Comparison of ENCODE assay signal across 18 cellular contexts in genomic region chr14:94346841-94347240, GRCh38. TPM values are rescaled to one million over a fixed set of nuclear protein-coding genes. Genes with fewer than 3 reads are reported as not detected.
DNase-seq lines count a peak whose midpoint lies in the region; ATAC-seq and TF ChIP-seq lines count a peak whose summit lies in the region.
"Had no signal": no experiment of that assay in that cellular context is flagged by ENCODE, and none has a peak within 500 bp of the region (broad histone marks: within the 10 kb centered on the region; RNA-seq: fewer than 3 reads in every experiment).

No MANE protein-coding gene starts in this region.

- peaks cover 8% of the 10 kb centered on the region for H3K36me3 Mint-ChIP-seq in activated T-helper 2 cell treated with anti-CD3 and anti-CD28 coated beads, Interferon-gamma antibody, Interleukin-2, Interleukin-4, amounts not matched to agents 10 μg/mL and 5 μg/mL and 100 μg/mL, durations not matched to agents 14 hours and 24 hours and 36 hours (ENCODE audit: low read depth)
- H3K36me3 Mint-ChIP-seq in GM23338 (ENCODE audit: low read depth), result no peaks in the 10 kb centered on the region
- no peaks in the 10 kb centered on the region for H3K36me3 Mint-ChIP-seq in progenitor cell of endocrine pancreas (ENCODE audit: insufficient read depth)

- no peaks in the 10 kb centered on the region for H3K79me2 ChIP-seq in GM23338 (replicated peaks; ENCODE audit: insufficient read depth)

- H3K27me3 ChIP-seq in GM23338 (ENCODE audit: insufficient read depth), result no peaks in the 10 kb centered on the region

- H3K27ac ChIP-seq in GM23338 (ENCODE audit: low read depth), result no peak overlapping the region
- H3K27ac ChIP-seq: dorsolateral prefrontal cortex, lower lobe of right lung had no signal

- in situ Hi-C loops in ACHN (cut with HindIII; ENCODE audit: low pct_ligation_motif_present, low pct_unique_long_range_greater_than_20kb, low sequenced_read_pairs), result no loop called here

- H3K4me1 ChIP-seq in GM23338 (ENCODE audit: insufficient read depth), result no peaks in the 10 kb centered on the region
- H3K4me1 ChIP-seq: BE2C, HAP-1 had no signal

- H3K4me3 ChIP-seq in GM23338, result no peak overlapping the region
- H3K4me3 ChIP-seq: dorsolateral prefrontal cortex, HAP-1, lower lobe of right lung had no signal

- no peak overlapping the region for H3K4me2 ChIP-seq in GM23338
- H3K4me2 ChIP-seq: SK-N-SH had no signal

- no peaks in the 10 kb centered on the region for H3F3A ChIP-seq in GM23338 (replicated peaks; ENCODE audit: low read depth)

- no peak overlapping the region for H2AFZ ChIP-seq in GM23338

- H4K20me1 ChIP-seq in GM23338 (replicated peaks; ENCODE audit: insufficient read depth), result no peaks in the 10 kb centered on the region

- no peaks in the 10 kb centered on the region for H3K27me3 Mint-ChIP-seq in activated T-helper 2 cell treated with anti-CD3 and anti-CD28 coated beads, Interferon-gamma antibody, Interleukin-2, Interleukin-4, amounts not matched to agents 10 μg/mL and 5 μg/mL and 100 μg/mL, durations not matched to agents 14 hours and 24 hours and 36 hours (ENCODE audit: low read depth)
- H3K27me3 Mint-ChIP-seq in GM23338 (ENCODE audit: insufficient read depth, low read depth, poor library complexity), result no peaks in the 10 kb centered on the region
- peaks cover 9% of the 10 kb centered on the region for H3K27me3 Mint-ChIP-seq in progenitor cell of endocrine pancreas

- peaks cover 17% of the 10 kb centered on the region for H3K4me1 Mint-ChIP-seq in activated T-helper 2 cell treated with anti-CD3 and anti-CD28 coated beads, Interferon-gamma antibody, Interleukin-2, Interleukin-4, amounts not matched to agents 10 μg/mL and 5 μg/mL and 100 μg/mL, durations not matched to agents 14 hours and 24 hours and 36 hours (ENCODE audit: low read depth)
- H3K4me1 Mint-ChIP-seq in GM23338, result no peaks in the 10 kb centered on the region
- H3K4me1 Mint-ChIP-seq in progenitor cell of endocrine pancreas (ENCODE audit: low read depth), result no peaks in the 10 kb centered on the region
- H3K4me1 Mint-ChIP-seq: neural crest cell had no signal

- intact Hi-C loops in activated T-helper 2 cell treated with anti-CD3 and anti-CD28 coated beads, Interferon-gamma antibody, Interleukin-2, Interleukin-4, amounts not matched to agents 10 μg/mL and 5 μg/mL and 100 μg/mL, durations not matched to agents 14 hours and 24 hours and 36 hours (cut with micrococcal nuclease), result loop anchor here (2.0 kb wide), 1 partner anchor 46 kb away; no protein-coding TSS in a partner anchor

- H3K36me3 ChIP-seq in GM23338 (ENCODE audit: insufficient read depth), result no peaks in the 10 kb centered on the region
- H3K36me3 ChIP-seq: BE2C, HAP-1, lower lobe of right lung had no signal

- H3K27ac Mint-ChIP-seq in activated T-helper 2 cell treated with anti-CD3 and anti-CD28 coated beads, Interferon-gamma antibody, Interleukin-2, Interleukin-4, amounts not matched to agents 10 μg/mL and 5 μg/mL and 100 μg/mL, durations not matched to agents 14 hours and 24 hours and 36 hours, result peak overlapping the region; percentile 87
- no peak overlapping the region for H3K27ac Mint-ChIP-seq in GM23338
- no peak overlapping the region for H3K27ac Mint-ChIP-seq in progenitor cell of endocrine pancreas

- no peak overlapping the region for H3K4me3 Mint-ChIP-seq in activated T-helper 2 cell treated with anti-CD3 and anti-CD28 coated beads, Interferon-gamma antibody, Interleukin-2, Interleukin-4, amounts not matched to agents 10 μg/mL and 5 μg/mL and 100 μg/mL, durations not matched to agents 14 hours and 24 hours and 36 hours (ENCODE audit: low read depth)
- H3K4me3 Mint-ChIP-seq in GM23338, result no peak overlapping the region
- no peak overlapping the region for H3K4me3 Mint-ChIP-seq in progenitor cell of endocrine pancreas (ENCODE audit: low read depth)
- H3K4me3 Mint-ChIP-seq: neural crest cell had no signal

- ATAC-seq in HG03095 (IDR thresholded peaks at IDR 0.05; ENCODE audit: unreplicated experiment) (peak; percentile 3), GM23338 (no peak)
- ATAC-seq: lower lobe of right lung, right cardiac atrium had no signal

- peaks cover 15% of the 10 kb centered on the region for H3K9me3 Mint-ChIP-seq in activated T-helper 2 cell treated with anti-CD3 and anti-CD28 coated beads, Interferon-gamma antibody, Interleukin-2, Interleukin-4, amounts not matched to agents 10 μg/mL and 5 μg/mL and 100 μg/mL, durations not matched to agents 14 hours and 24 hours and 36 hours
- H3K9me3 Mint-ChIP-seq in GM23338 (peaks cover under 1% of the 10 kb centered on the region; the same call in 1 of the 3 replicates), progenitor cell of endocrine pancreas (ENCODE audit: low read depth) (peaks cover 2% of the 10 kb centered on the region)

- H3K9me2 ChIP-seq in GM23338 (ENCODE audit: insufficient read depth), result peaks cover 11% of the 10 kb centered on the region
- H3K9me2 ChIP-seq: SK-N-SH had no signal

- DNase-seq in ACHN (peak; percentile 3), ELR (ENCODE audit: low read depth) (peak; percentile 21), GM23338 (ENCODE audit: low spot score) (no peak), SIG-M5 (lab: John Stamatoyannopoulos, UW) (no peak), progenitor cell of endocrine pancreas (ENCODE audit: low spot score, unreplicated experiment) (no peak), hypothalamus (lab: John Stamatoyannopoulos, UW) (no peak)
- DNase-seq in activated T-helper 2 cell treated with anti-CD3 and anti-CD28 coated beads, Interferon-gamma antibody, Interleukin-2, Interleukin-4, amounts not matched to agents 10 μg/mL and 5 μg/mL and 100 μg/mL, durations not matched to agents 14 hours and 24 hours and 36 hours (ENCODE audit: low spot score), result no peak
- DNase-seq: BE2C, dorsolateral prefrontal cortex, lower lobe of right lung, NCI-H1105, right cardiac atrium, SK-N-SH had no signal

- TF ChIP-seq CTCF in GM23338 (conservative IDR thresholded peaks at IDR 0.05; ENCODE audit: low read depth in 2 of 2) (no peak), progenitor cell of endocrine pancreas (IDR thresholded peaks at IDR 0.05; ENCODE audit: unreplicated experiment) (no peak)

TF ChIP-seq in GM23338, 12 proteins besides CTCF, POLR2A, EP300 and RAD21 (continues in another document):
- TF ChIP-seq NANOG (IDR thresholded peaks at IDR 0.05; ENCODE audit: borderline replicate concordance), result no peak
- no peak for TF ChIP-seq ETS1 (IDR thresholded peaks at IDR 0.05)
- TF ChIP-seq STAT1 (IDR thresholded peaks at IDR 0.05; ENCODE audit: unreplicated experiment), result no peak
- TF ChIP-seq ZNF114 (CRISPR knock-in tag; IDR thresholded peaks at IDR 0.05), result no peak

RNA-seq across cellular contexts. Expression of gene SERPINA2, which starts 19.7 kb away (rescaled TPM):
- not detected in 2 replicates for total RNA-seq in activated T-helper 2 cell treated with anti-CD3 and anti-CD28 coated beads, Interferon-gamma antibody, Interleukin-2, Interleukin-4, amounts not matched to agents 10 μg/mL and 5 μg/mL and 100 μg/mL, durations not matched to agents 14 hours and 24 hours and 36 hours
- total RNA-seq in GM23338 (2014; rRNA removed; shearing (Covaris generic)), result not detected in 2 replicates
- polyA plus RNA-seq in GM23338 (2016; fragmentation: Nextera tagmentation; extraction: Ambion mirVana), result not detected in 2 replicates
- not detected in 2 replicates for total RNA-seq in progenitor cell of endocrine pancreas
- total RNA-seq: astrocyte, dorsolateral prefrontal cortex, lower lobe of right lung, neural crest cell, right cardiac atrium, urinary bladder had no signal
- polyA plus RNA-seq: right cardiac atrium, SK-N-SH, urinary bladder had no signal

RNA-seq across cellular contexts. Expression of gene SERPINA6, which starts 23.7 kb away (rescaled TPM):
- not detected in 2 replicates for total RNA-seq in activated T-helper 2 cell treated with anti-CD3 and anti-CD28 coated beads, Interferon-gamma antibody, Interleukin-2, Interleukin-4, amounts not matched to agents 10 μg/mL and 5 μg/mL and 100 μg/mL, durations not matched to agents 14 hours and 24 hours and 36 hours
- total RNA-seq in GM23338 (2014; rRNA removed; shearing (Covaris generic)), result not detected in 2 replicates
- polyA plus RNA-seq in GM23338 (2016; fragmentation: Nextera tagmentation; extraction: Ambion mirVana), result not detected in 2 replicates
- total RNA-seq in progenitor cell of endocrine pancreas, result 1.6 and 2.0 TPM in 2 replicates
- total RNA-seq: astrocyte, dorsolateral prefrontal cortex, neural crest cell, right cardiac atrium, urinary bladder had no signal
- polyA plus RNA-seq: right cardiac atrium had no signal

RNA-seq across cellular contexts. Expression of gene SERPINA1, which starts 41.6 kb away (rescaled TPM):
- total RNA-seq in activated T-helper 2 cell treated with anti-CD3 and anti-CD28 coated beads, Interferon-gamma antibody, Interleukin-2, Interleukin-4, amounts not matched to agents 10 μg/mL and 5 μg/mL and 100 μg/mL, durations not matched to agents 14 hours and 24 hours and 36 hours, result 1.1 and 1.3 TPM in 2 replicates
- total RNA-seq in GM23338 (2014; rRNA removed; shearing (Covaris generic)), result not detected in 2 replicates
- polyA plus RNA-seq in GM23338 (2016; fragmentation: Nextera tagmentation; extraction: Ambion mirVana), result not detected in 2 replicates
- total RNA-seq in progenitor cell of endocrine pancreas, result 411 and 431 TPM in 2 replicates
- total RNA-seq: neural crest cell had no signal

RNA-seq across cellular contexts. Expression of gene SERPINA10, which starts 53.8 kb away (rescaled TPM):
- total RNA-seq in activated T-helper 2 cell treated with anti-CD3 and anti-CD28 coated beads, Interferon-gamma antibody, Interleukin-2, Interleukin-4, amounts not matched to agents 10 μg/mL and 5 μg/mL and 100 μg/mL, durations not matched to agents 14 hours and 24 hours and 36 hours, result not detected in 2 replicates
- total RNA-seq in GM23338 (2014; rRNA removed; shearing (Covaris generic)), result not detected in 2 replicates
- 0.11 and 0.16 TPM in 2 replicates for polyA plus RNA-seq in GM23338 (2016; fragmentation: Nextera tagmentation; extraction: Ambion mirVana)
- 2.6 and 3.2 TPM in 2 replicates for total RNA-seq in progenitor cell of endocrine pancreas
- total RNA-seq: astrocyte, lower lobe of right lung, neural crest cell, right cardiac atrium, urinary bladder had no signal
- polyA plus RNA-seq: right cardiac atrium, SK-N-SH had no signal

Comparison
In these comparisons a context has a peak if more than half of its experiments do, and no peak if none do; other contexts are left out.
1. DNase-seq: peak in ACHN (single experiment) and ELR (single experiment); none in activated T-helper 2 cell treated with anti-CD3 and anti-CD28 coated beads, Interferon-gamma antibody, Interleukin-2, Interleukin-4, amounts not matched to agents 10 μg/mL and 5 μg/mL and 100 μg/mL, durations not matched to agents 14 hours and 24 hours and 36 hours (single experiment), GM23338 (single experiment), SIG-M5 (single experiment), progenitor cell of endocrine pancreas (single experiment) and hypothalamus (0 of 51).
2. RNA of gene SERPINA1, which starts 41.6 kb away (total RNA-seq): 411 to 431 TPM in progenitor cell of endocrine pancreas; 1.1 to 1.3 TPM in activated T-helper 2 cell treated with anti-CD3 and anti-CD28 coated beads, Interferon-gamma antibody, Interleukin-2, Interleukin-4, amounts not matched to agents 10 μg/mL and 5 μg/mL and 100 μg/mL, durations not matched to agents 14 hours and 24 hours and 36 hours and not detected in GM23338; every median in the first group is over 100 times any median in the second.